In genomic region chr15:41788262-41788661, GRCh38 we compare ENCODE assay signal across 14 cellular contexts. TPM values are rescaled to one million over a fixed set of nuclear protein-coding genes. Genes with fewer than 3 reads are reported as not detected.
DNase-seq lines count a peak whose midpoint lies in the region; ATAC-seq and TF ChIP-seq lines count a peak whose summit lies in the region.
"Had no signal": no experiment of that assay in that cellular context is flagged by ENCODE, and none has a peak within 500 bp of the region (broad histone marks: within the 10 kb centered on the region; RNA-seq: fewer than 3 reads in every experiment).

No MANE protein-coding gene starts in this region.

- DNase-seq in cardiac muscle cell (ENCODE audit: low read depth in 1 of 2, low spot score in 1 of 2) (no peak), right atrium auricular region (ENCODE audit: low spot score) (no peak), activated B cell treated with CpG ODN at 0.5 μM for 24 hours (no peak), memory B cell (ENCODE audit: low spot score in 2 of 2) (no peak), COLO668 (lab: John Stamatoyannopoulos, UW; ENCODE audit: unreplicated experiment) (no peak), left lobe of liver (ENCODE audit: low spot score) (no peak), NCI-H69 (lab: John Stamatoyannopoulos, UW) (no peak)
- no peak for DNase-seq in stimulated activated CD4-positive, alpha-beta T cell treated with anti-CD3 and anti-CD28 coated beads, Interleukin-4, amount 100 ng/mL, for 1 hour
- DNase-seq: DMS153, GOT3, NCI-H1436, NCI-H2029, NCI-H524 had no signal

- intact Hi-C loops in activated B cell treated with CpG ODN at 0.5 μM for 24 hours (cut with micrococcal nuclease) = loop anchor here (1.0 to 2.0 kb wide), 2 partner anchors 14 to 23 kb away; partner anchors contain the start of gene MAPKBP1

- ATAC-seq in activated B cell treated with CpG ODN at 0.5 μM for 24 hours (ENCODE audit: low read depth) (peak; percentile 21), memory B cell (ENCODE audit: low read depth) (peak; percentile 50), left lobe of liver (no peak)

- H3K36me3 Mint-ChIP-seq in activated B cell treated with CpG ODN at 0.5 μM for 24 hours (ENCODE audit: low read depth) (peaks cover 2% of the 10 kb centered on the region), memory B cell (peaks cover 2% of the 10 kb centered on the region)

- no peak overlapping the region for H3K4me3 Mint-ChIP-seq in activated B cell treated with CpG ODN at 0.5 μM for 24 hours
- no peak overlapping the region for H3K4me3 Mint-ChIP-seq in memory B cell

- H3K4me3 ChIP-seq in cardiac muscle cell (no peak overlapping the region), right atrium auricular region (no peak overlapping the region)

- POLR2A ChIA-PET in activated B cell treated with CpG ODN at 0.5 μM for 24 hours (lab: Charles Lee) = interaction anchor here (1.8 kb wide), 1 partner anchor 14 kb away, joined by 13 read pairs; the partner anchor contains the start of gene MAPKBP1

- no peak for TF ChIP-seq CTCF in cardiac muscle cell (IDR thresholded peaks at IDR 0.05; ENCODE audit: low read depth, low read length)
- no peak for TF ChIP-seq CTCF in right atrium auricular region (IDR thresholded peaks at IDR 0.05)
- TF ChIP-seq CTCF in activated B cell treated with CpG ODN at 0.5 μM for 24 hours (IDR thresholded peaks at IDR 0.05) = no peak

- H3K9me3 Mint-ChIP-seq in activated B cell treated with CpG ODN at 0.5 μM for 24 hours (no peaks in the 10 kb centered on the region), memory B cell (no peaks in the 10 kb centered on the region)

- H3K27me3 Mint-ChIP-seq in activated B cell treated with CpG ODN at 0.5 μM for 24 hours (no peaks in the 10 kb centered on the region), memory B cell (no peaks in the 10 kb centered on the region)

- no peaks in the 10 kb centered on the region for H3K9me3 ChIP-seq in cardiac muscle cell (ENCODE audit: low read depth)
- H3K9me3 ChIP-seq in right atrium auricular region = no peaks in the 10 kb centered on the region

- H3K27ac ChIP-seq in cardiac muscle cell (peak overlapping the region; percentile 95), right atrium auricular region (no peak overlapping the region)
- H3K27ac ChIP-seq: C4-2B had no signal

- H3K4me1 ChIP-seq in cardiac muscle cell (ENCODE audit: low read depth) (peaks cover 64% of the 10 kb centered on the region), right atrium auricular region (peaks cover 0 to 43% of the 10 kb centered on the region in 2 donors)

- H3K4me1 Mint-ChIP-seq in activated B cell treated with CpG ODN at 0.5 μM for 24 hours (peaks cover 54% of the 10 kb centered on the region), memory B cell (peaks cover 22% of the 10 kb centered on the region)

- H3K27ac Mint-ChIP-seq in activated B cell treated with CpG ODN at 0.5 μM for 24 hours (no peak overlapping the region), memory B cell (no peak overlapping the region)

- no peaks in the 10 kb centered on the region for H3K36me3 ChIP-seq in cardiac muscle cell
- no peaks in the 10 kb centered on the region for H3K36me3 ChIP-seq in right atrium auricular region

- CTCF ChIA-PET in activated B cell treated with CpG ODN at 0.5 μM for 24 hours (lab: Charles Lee) = interaction anchor here (3.0 to 4.2 kb wide), 2 partner anchors 15 to 23 kb away, joined by 18 to 19 read pairs; partner anchors contain the start of gene MAPKBP1

- H3K27me3 ChIP-seq in cardiac muscle cell (no peaks in the 10 kb centered on the region), right atrium auricular region (no peaks in the 10 kb centered on the region)

RNA-seq across cellular contexts. Expression of gene MAPKBP1, which starts 14.0 kb away (rescaled TPM):
- 59.5 and 109 TPM in 2 replicates for total RNA-seq in cardiac muscle cell
- polyA plus RNA-seq in cardiac muscle cell = 37.7 and 55.0 TPM in 2 replicates
- 10 to 100 TPM; 10.5 TPM for total RNA-seq in right atrium auricular region
- 31.3 and 42.3 TPM in 2 replicates for total RNA-seq in activated B cell treated with CpG ODN at 0.5 μM for 24 hours
- total RNA-seq in left lobe of liver = 6.6 TPM

RNA-seq across cellular contexts. Expression of gene JMJD7, which starts 39.6 kb away (rescaled TPM):
- total RNA-seq in cardiac muscle cell = 22.8 and 29.4 TPM in 2 replicates
- 17.4 and 27.6 TPM in 2 replicates for polyA plus RNA-seq in cardiac muscle cell
- total RNA-seq in right atrium auricular region = 10 to 100 TPM in 1 of 2 donors, 1 to 10 TPM in 1; 6.4 to 11.7 TPM
- 12.1 and 16.5 TPM in 2 replicates for total RNA-seq in activated B cell treated with CpG ODN at 0.5 μM for 24 hours
- 8.9 TPM for total RNA-seq in left lobe of liver

RNA-seq across cellular contexts. Expression of gene PLA2G4B, which starts 50.4 kb away (rescaled TPM):
- 11.8 and 20.1 TPM in 2 replicates for total RNA-seq in cardiac muscle cell
- polyA plus RNA-seq in cardiac muscle cell = 29.1 and 32.3 TPM in 2 replicates
- total RNA-seq in right atrium auricular region = 1 to 10 TPM; 1.3 to 1.4 TPM
- 5.3 and 8.2 TPM in 2 replicates for total RNA-seq in activated B cell treated with CpG ODN at 0.5 μM for 24 hours
- 5.9 TPM for total RNA-seq in left lobe of liver
